In genomic region chr22:41966607-41967240, GRCh38 we compare ENCODE assay signal across 9 cellular contexts. TPM values are rescaled to one million over a fixed set of nuclear protein-coding genes. Genes with fewer than 3 reads are reported as not detected.
DNase-seq lines count a peak whose midpoint lies in the region; ATAC-seq and TF ChIP-seq lines count a peak whose summit lies in the region.
"Had no signal": no experiment of that assay in that cellular context is flagged by ENCODE, and none has a peak within 500 bp of the region (broad histone marks: within the 10 kb centered on the region; RNA-seq: fewer than 3 reads in every experiment).

No MANE protein-coding gene starts in this region.

- H3K27ac Mint-ChIP-seq in T-helper 17 cell, result no peak overlapping the region

- H2BK5ac ChIP-seq in mesenchymal stem cell (ENCODE audit: low read depth, low read length, poor library complexity, severe bottlenecking), result no peak overlapping the region

- WGBS in mesenchymal stem cell, result 29% methylated on average over 6 of the region's 8 CpGs

- no peak overlapping the region for H3K9ac ChIP-seq in mesenchymal stem cell (ENCODE audit: low read length)

- H3K4ac ChIP-seq in mesenchymal stem cell (ENCODE audit: low read depth in 1 of 2, low read length in 2 of 2), result no peak overlapping the region

- no peak overlapping the region for H3K14ac ChIP-seq in mesenchymal stem cell (ENCODE audit: low read length in 2 of 2)

- H3K27ac ChIP-seq in mesenchymal stem cell (ENCODE audit: low read length, poor library complexity, severe bottlenecking), result no peak overlapping the region

- TF ChIP-seq CTCF in LNCAP (IDR thresholded peaks at IDR 0.05), result peak; percentile 31

- peaks cover 2% of the 10 kb centered on the region for H3K4me1 ChIP-seq in mesenchymal stem cell (ENCODE audit: control insufficient read depth, insufficient read depth, low read depth, low read length)

- no peak overlapping the region for H2AFZ ChIP-seq in mesenchymal stem cell (ENCODE audit: low read depth, low read length)

- peak; percentile 72 for ATAC-seq in T-helper 17 cell
- ATAC-seq in GM18907 (IDR thresholded peaks at IDR 0.05; ENCODE audit: unreplicated experiment), result no peak

- H2BK12ac ChIP-seq in mesenchymal stem cell (ENCODE audit: low read length in 2 of 2), result no peak overlapping the region

- peaks cover 29% of the 10 kb centered on the region for H3K27me3 Mint-ChIP-seq in T-helper 17 cell

- peaks cover 3% of the 10 kb centered on the region for H3K4me1 Mint-ChIP-seq in T-helper 17 cell

- peak; percentile 19 for DNase-seq in activated T-cell treated with anti-CD3 and anti-CD28 coated beads for 24 hours (ENCODE audit: low read depth)
- no peak for DNase-seq in activated T-cell treated with anti-CD3 and anti-CD28 coated beads for 4 hours
- peak in 1 of 3 donors; percentile 9 for DNase-seq in T-helper 17 cell
- peak; percentile 43 to 83 for DNase-seq in dermis microvascular lymphatic vessel endothelial cell (ENCODE audit: low read depth in 2 of 2)
- peak; percentile 92 for DNase-seq in mesenchymal stem cell
- DNase-seq in posterior vena cava (ENCODE audit: low spot score), result no peak

- H3K36me3 Mint-ChIP-seq in T-helper 17 cell (ENCODE audit: low read depth), result no peaks in the 10 kb centered on the region

- H3K9me3 ChIP-seq in T-helper 17 cell (ENCODE audit: control insufficient read depth, low read length, poor library complexity, severe bottlenecking) (no peaks in the 10 kb centered on the region), mesenchymal stem cell (ENCODE audit: control insufficient read depth, low read length) (no peaks in the 10 kb centered on the region)

- peak overlapping the region; percentile 85 for H2BK15ac ChIP-seq in mesenchymal stem cell (ENCODE audit: low read depth, poor library complexity, severe bottlenecking)

- peak overlapping the region; percentile 33 for H3K4me3 Mint-ChIP-seq in T-helper 17 cell

- H3K4me2 ChIP-seq in mesenchymal stem cell (ENCODE audit: low read length, poor library complexity, severe bottlenecking), result no peak overlapping the region

- no peak overlapping the region for H2AK5ac ChIP-seq in mesenchymal stem cell (ENCODE audit: low read length, severe bottlenecking)

- H3K23ac ChIP-seq in mesenchymal stem cell (ENCODE audit: low read length in 2 of 2), result no peak overlapping the region

- no peaks in the 10 kb centered on the region for H3K79me1 ChIP-seq in mesenchymal stem cell (replicated peaks; ENCODE audit: low read length, poor library complexity, severe bottlenecking)

- intact Hi-C loops in posterior vena cava (cut with DNase I), result loop anchor here in 1 of 2 donors (10.0 kb wide), 1 partner anchor 468 kb away; the partner anchor contains the start of gene NFAM1

- H3K4me3 ChIP-seq in mesenchymal stem cell (ENCODE audit: insufficient read depth in 1 of 2, low read depth in 1 of 2, low read length in 2 of 2), result no peak overlapping the region
- H3K4me3 ChIP-seq: lung had no signal

- no peaks in the 10 kb centered on the region for H3K36me3 ChIP-seq in mesenchymal stem cell (ENCODE audit: control insufficient read depth in 1 of 2, insufficient read depth in 2 of 2, low read depth in 1 of 2, low read length in 2 of 2)

- H4K8ac ChIP-seq in mesenchymal stem cell (ENCODE audit: low read length), result peak overlapping the region; percentile 78

- H3K27me3 ChIP-seq in mesenchymal stem cell (ENCODE audit: control insufficient read depth in 1 of 2, insufficient read depth in 1 of 2, low read length in 2 of 2), result peaks cover 22 to 43% of the 10 kb centered on the region in 2 experiments

- H4K91ac ChIP-seq in mesenchymal stem cell (ENCODE audit: low read length), result peak overlapping the region; percentile 70

- no peak overlapping the region for H2BK120ac ChIP-seq in mesenchymal stem cell (ENCODE audit: low read depth, low read length)

- H3K18ac ChIP-seq in mesenchymal stem cell (ENCODE audit: low read depth in 1 of 2, low read length in 2 of 2), result peak overlapping the region in 1 of 2 experiments; percentile 48

RNA-seq across cellular contexts. Expression of gene SEPTIN3, which starts 2.5 kb away (rescaled TPM):
- total RNA-seq in T-helper 17 cell (under 1 TPM in 1 of 2 donors, not detected in 1; 0.42 TPM), dermis microvascular lymphatic vessel endothelial cell (under 0.01 TPM in 2 replicates), posterior vena cava (under 1 TPM; 0.14 to 0.23 TPM)
- 0.98 TPM for polyA plus RNA-seq in mesenchymal stem cell (2013, experiment 1 of 2)
- 1.1 TPM for polyA plus RNA-seq in mesenchymal stem cell (2013, experiment 2 of 2)

RNA-seq across cellular contexts. Expression of gene CENPM, which starts 19.8 kb away (rescaled TPM):
- total RNA-seq in T-helper 17 cell (10 to 100 TPM; 26.9 to 28.3 TPM), dermis microvascular lymphatic vessel endothelial cell (14.4 and 30.0 TPM in 2 replicates), posterior vena cava (not detected)
- polyA plus RNA-seq in mesenchymal stem cell (2013, experiment 1 of 2), result 5.6 TPM
- 6.6 TPM for polyA plus RNA-seq in mesenchymal stem cell (2013, experiment 2 of 2)

RNA-seq across cellular contexts. Expression of gene WBP2NL, which starts 31.9 kb away (rescaled TPM):
- total RNA-seq in T-helper 17 cell (1 to 10 TPM in 1 of 2 donors, under 1 TPM in 1; 0.91 to 1.7 TPM), dermis microvascular lymphatic vessel endothelial cell (not detected in 2 replicates), posterior vena cava (1 to 10 TPM; 1.1 to 1.2 TPM)
- not detected for polyA plus RNA-seq in mesenchymal stem cell (2013, experiment 1 of 2)
- not detected for polyA plus RNA-seq in mesenchymal stem cell (2013, experiment 2 of 2)

RNA-seq across cellular contexts. Expression of gene TNFRSF13C, which starts 40.1 kb away (rescaled TPM):
- total RNA-seq in T-helper 17 cell (10 to 100 TPM; 10.2 to 23.9 TPM), dermis microvascular lymphatic vessel endothelial cell (under 0.01 TPM in 2 replicates), posterior vena cava (under 1 TPM; 0.28 to 0.33 TPM)
- 0.22 TPM for polyA plus RNA-seq in mesenchymal stem cell (2013, experiment 1 of 2)
- 0.18 TPM for polyA plus RNA-seq in mesenchymal stem cell (2013, experiment 2 of 2)

Comparison
In these comparisons a context has a peak if more than half of its experiments do, and no peak if none do; other contexts are left out.
1. DNase-seq: peak in activated T-cell treated with anti-CD3 and anti-CD28 coated beads for 24 hours (single experiment), dermis microvascular lymphatic vessel endothelial cell (2 of 2) and mesenchymal stem cell (single experiment); none in activated T-cell treated with anti-CD3 and anti-CD28 coated beads for 4 hours (single experiment) and posterior vena cava (single experiment).
2. RNA of gene CENPM, which starts 19.8 kb away (total RNA-seq): 14.4 to 30.0 TPM in dermis microvascular lymphatic vessel endothelial cell and 26.9 to 28.3 TPM in T-helper 17 cell; not detected in posterior vena cava; every median in the first group is over 10 times any median in the second.